Comparison of ENCODE assay signal across 23 cellular contexts in the genomic region with DNA sequence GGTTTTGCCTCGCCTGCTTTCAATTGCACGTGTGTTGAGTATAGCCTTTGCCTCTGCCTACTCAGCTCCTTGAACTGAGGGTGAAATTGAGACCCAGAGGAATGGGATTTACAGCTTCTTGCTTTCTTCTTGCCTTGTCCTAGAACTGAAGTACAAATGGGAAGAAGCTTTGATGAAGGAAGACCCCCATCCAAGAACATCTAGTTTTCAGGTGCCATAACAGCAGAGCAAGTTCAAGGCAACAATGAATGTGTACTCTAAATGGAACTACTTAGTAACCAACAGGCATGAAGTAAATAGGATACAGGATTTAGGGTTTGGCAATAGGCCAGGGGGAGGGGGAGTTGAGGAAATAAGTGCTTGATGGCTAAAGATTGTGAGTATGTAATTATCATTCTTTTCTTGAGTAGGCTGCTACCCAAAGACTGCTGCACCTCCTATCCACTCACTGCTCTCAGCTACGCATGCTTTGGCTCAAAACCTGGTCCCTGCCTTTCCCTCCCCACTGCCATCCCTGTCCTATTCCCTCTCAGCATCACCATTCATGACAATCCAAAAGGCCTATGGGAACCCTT. TPM values are rescaled to one million over a fixed set of nuclear protein-coding genes. Genes with fewer than 3 reads are reported as not detected.
DNase-seq lines count a peak whose midpoint lies in the region; ATAC-seq and TF ChIP-seq lines count a peak whose summit lies in the region.
"Had no signal": no experiment of that assay in that cellular context is flagged by ENCODE, and none has a peak within 500 bp of the region (broad histone marks: within the 10 kb centered on the region; RNA-seq: fewer than 3 reads in every experiment).

No MANE protein-coding gene starts in this region.

- H3K27me3 ChIP-seq in CD8-positive, alpha-beta T cell (ENCODE audit: insufficient read depth, low read length) = no peaks in the 10 kb centered on the region
- H3K27me3 ChIP-seq in right lobe of liver = no peaks in the 10 kb centered on the region
- H3K27me3 ChIP-seq: BLaER1, dorsolateral prefrontal cortex, MG63 had no signal

- TF ChIP-seq POLR2A in right lobe of liver (IDR thresholded peaks at IDR 0.05) = no peak

- no peak for TF ChIP-seq CTCF in CD8-positive, alpha-beta T cell (IDR thresholded peaks at IDR 0.05)
- TF ChIP-seq CTCF in right lobe of liver (IDR thresholded peaks at IDR 0.05) (no peak), RWPE1 (conservative IDR thresholded peaks at IDR 0.05; ENCODE audit: low read depth) (no peak)

- H3K36me3 Mint-ChIP-seq in CD8-positive, alpha-beta T cell = peaks cover 80% of the 10 kb centered on the region
- H3K36me3 Mint-ChIP-seq in T-helper 17 cell (ENCODE audit: low read depth) = peaks cover 5% of the 10 kb centered on the region

- H3K9me3 Mint-ChIP-seq in CD8-positive, alpha-beta T cell = no peaks in the 10 kb centered on the region
- H3K9me3 Mint-ChIP-seq: activated CD8-positive, alpha-beta T cell treated with anti-CD3 and anti-CD28 coated beads for 36 hours; activated T-helper 1 cell treated with anti-CD3 and anti-CD28 coated beads, Interleukin-12 subunit alpha, Interleukin-12 subunit beta, Interleukin-2, Interleukin-4 antibody, amounts not matched to agents 30 ng/mL and 10 ng/mL and 1 ng/mL, durations not matched to agents 14 hours and 24 hours and 36 hours; neural crest cell had no signal

- POLR2A ChIA-PET in CD8-positive, alpha-beta T cell (lab: Charles Lee) = no interaction called here
- POLR2A ChIA-PET in RWPE1 (lab: Yijun Ruan, JAX; ENCODE audit: low non-redundant PET) = no interaction called here

- no peak overlapping the region for H3K4me3 ChIP-seq in CD8-positive, alpha-beta T cell (ENCODE audit: low read depth, low read length)
- H3K4me3 ChIP-seq in right lobe of liver = peak overlapping the region; percentile 34 to 89 (median 58)
- H3K4me3 ChIP-seq: BLaER1, dorsolateral prefrontal cortex, MG63, skin epidermis had no signal

- 100% methylated on average over 2 of the region's 3 CpGs for WGBS in right lobe of liver (ENCODE audit: insufficient coverage, low coverage, low lambda C conversion rate, missing lambda C conversion rate)

- no peaks in the 10 kb centered on the region for H3K9me3 ChIP-seq in CD8-positive, alpha-beta T cell (ENCODE audit: low read length)
- H3K9me3 ChIP-seq in T-helper 17 cell (ENCODE audit: control insufficient read depth, low read length, poor library complexity, severe bottlenecking) (no peaks in the 10 kb centered on the region), right lobe of liver (no peaks in the 10 kb centered on the region)
- H3K9me3 ChIP-seq: BLaER1, MG63 had no signal

- intact Hi-C loops in CD8-positive, alpha-beta T cell (cut with DNase I, micrococcal nuclease) = no loop called here
- intact Hi-C loops in right lobe of liver (cut with DNase I) = no loop called here

- ATAC-seq in CD8-positive, alpha-beta T cell = no peak
- no peak for ATAC-seq in T-helper 17 cell
- no peak for ATAC-seq in right lobe of liver
- ATAC-seq in HG03135 (IDR thresholded peaks at IDR 0.05; ENCODE audit: unreplicated experiment) = no peak
- ATAC-seq: activated CD8-positive, alpha-beta T cell treated with anti-CD3 and anti-CD28 coated beads for 36 hours; left cardiac atrium had no signal

- no peaks in the 10 kb centered on the region for H3K4me1 ChIP-seq in CD8-positive, alpha-beta T cell (ENCODE audit: insufficient read depth, low read length)
- peaks cover 0 to 56% (median 18%) of the 10 kb centered on the region in 4 donors for H3K4me1 ChIP-seq in right lobe of liver

- no peak overlapping the region for H3K4me3 Mint-ChIP-seq in CD8-positive, alpha-beta T cell
- H3K4me3 Mint-ChIP-seq in T-helper 17 cell = peak overlapping the region; percentile 56
- H3K4me3 Mint-ChIP-seq: activated CD8-positive, alpha-beta T cell treated with anti-CD3 and anti-CD28 coated beads for 36 hours; activated T-helper 1 cell treated with anti-CD3 and anti-CD28 coated beads, Interleukin-12 subunit alpha, Interleukin-12 subunit beta, Interleukin-2, Interleukin-4 antibody, amounts not matched to agents 30 ng/mL and 10 ng/mL and 1 ng/mL, durations not matched to agents 14 hours and 24 hours and 36 hours; neural crest cell had no signal

- H3K27ac ChIP-seq in CD8-positive, alpha-beta T cell (ENCODE audit: low read depth, low read length) = no peak overlapping the region
- peak overlapping the region in 1 of 3 donors; percentile 63 for H3K27ac ChIP-seq in right lobe of liver
- no peak overlapping the region for H3K27ac ChIP-seq in RWPE1
- H3K27ac ChIP-seq: BLaER1, dorsolateral prefrontal cortex, skin epidermis had no signal

- no peaks in the 10 kb centered on the region for H3K27me3 Mint-ChIP-seq in CD8-positive, alpha-beta T cell (ENCODE audit: low read depth)
- no peaks in the 10 kb centered on the region for H3K27me3 Mint-ChIP-seq in T-helper 17 cell
- H3K27me3 Mint-ChIP-seq: activated CD8-positive, alpha-beta T cell treated with anti-CD3 and anti-CD28 coated beads for 36 hours had no signal

- CTCF ChIA-PET in CD8-positive, alpha-beta T cell (lab: Charles Lee) = interaction anchor here (1.5 kb wide), 1 partner anchor 12 kb away, joined by 5 read pairs; no protein-coding TSS in a partner anchor
- CTCF ChIA-PET in RWPE1 (lab: Yijun Ruan, JAX) = interaction anchor here (0.6 kb wide), 1 partner anchor 278 kb away, joined by 4 read pairs; no protein-coding TSS in a partner anchor

- peaks cover 76% of the 10 kb centered on the region for H3K4me1 Mint-ChIP-seq in CD8-positive, alpha-beta T cell (ENCODE audit: low read depth)
- H3K4me1 Mint-ChIP-seq in T-helper 17 cell = peaks cover 48% of the 10 kb centered on the region

- DNase-seq in NCI-H748 (lab: John Stamatoyannopoulos, UW; ENCODE audit: unreplicated experiment) = peak; percentile 9
- DNase-seq in NCI-H748 treated with DMSO at 0.1 percent for 48 hours (lab: John Stamatoyannopoulos, UW) = no peak
- DNase-seq in CD8-positive, alpha-beta T cell = no peak
- no peak for DNase-seq in T-helper 17 cell
- DNase-seq in right lobe of liver = peak in 1 of 3 donors; percentile 22
- DNase-seq in RWPE1 (ENCODE audit: low spot score) = no peak
- no peak for DNase-seq in NCI-H187 (lab: John Stamatoyannopoulos, UW)
- DNase-seq: activated CD8-positive, alpha-beta T cell treated with anti-CD3 and anti-CD28 coated beads for 36 hours; DMS153; dorsolateral prefrontal cortex; H7; left cardiac atrium; MG63; SHP77 had no signal

- H3K27ac Mint-ChIP-seq in CD8-positive, alpha-beta T cell = peak overlapping the region; percentile 64
- H3K27ac Mint-ChIP-seq in T-helper 17 cell = peak overlapping the region; percentile 75
- H3K27ac Mint-ChIP-seq: activated CD8-positive, alpha-beta T cell treated with anti-CD3 and anti-CD28 coated beads for 36 hours; activated T-helper 1 cell treated with anti-CD3 and anti-CD28 coated beads, Interleukin-12 subunit alpha, Interleukin-12 subunit beta, Interleukin-2, Interleukin-4 antibody, amounts not matched to agents 30 ng/mL and 10 ng/mL and 1 ng/mL, durations not matched to agents 14 hours and 24 hours and 36 hours had no signal

- H3K36me3 ChIP-seq in CD8-positive, alpha-beta T cell (ENCODE audit: insufficient read depth, low read length) = no peaks in the 10 kb centered on the region
- peaks cover 0 to 25% (median 0%) of the 10 kb centered on the region in 4 donors for H3K36me3 ChIP-seq in right lobe of liver
- H3K36me3 ChIP-seq: MG63 had no signal

RNA-seq across cellular contexts. Expression of gene GPX2, which starts 2.1 kb away (rescaled TPM):
- not detected for total RNA-seq in CD8-positive, alpha-beta T cell
- not detected for total RNA-seq in T-helper 17 cell
- 1,000 to 10,000 TPM in 1 of 6 experiments, 100 to 1,000 TPM in 5; 248 to 1,113 (median 341) TPM for total RNA-seq in right lobe of liver
- total RNA-seq: activated CD8-positive, alpha-beta T cell treated with anti-CD3 and anti-CD28 coated beads for 36 hours; activated T-helper 1 cell treated with anti-CD3 and anti-CD28 coated beads, Interleukin-12 subunit alpha, Interleukin-12 subunit beta, Interleukin-2, Interleukin-4 antibody, amounts not matched to agents 30 ng/mL and 10 ng/mL and 1 ng/mL, durations not matched to agents 14 hours and 24 hours and 36 hours; left cardiac atrium; mesenteric fat pad; NCI-H460; neural crest cell; subcutaneous adipose tissue; T-helper 1 cell treated with Interleukin-12 subunit alpha and Interleukin-12 subunit beta and Interleukin-4 antibody, amounts not matched to agents 30 ng/mL and 1 ng/mL, for 36 hours had no signal

RNA-seq across cellular contexts. Expression of gene CHURC1, which starts 26.2 kb away (rescaled TPM):
- 10 to 100 TPM; 43.9 to 46.7 TPM for total RNA-seq in CD8-positive, alpha-beta T cell
- 10 to 100 TPM; 69.5 to 78.3 TPM for total RNA-seq in T-helper 17 cell
- 10 to 100 TPM; 28.2 to 55.2 (median 37.1) TPM for total RNA-seq in right lobe of liver

RNA-seq across cellular contexts. Expression of gene RAB15, which starts 31.7 kb away (rescaled TPM):
- 1 to 10 TPM; 2.9 to 3.6 TPM for total RNA-seq in CD8-positive, alpha-beta T cell
- total RNA-seq in T-helper 17 cell (1 to 10 TPM; 4.8 to 5.8 TPM), right lobe of liver (10 to 100 TPM in 2 of 6 experiments, 1 to 10 TPM in 4; 6.5 to 13.8 (median 9.0) TPM)

RNA-seq across cellular contexts. Expression of gene FNTB, which starts 46.3 kb away (rescaled TPM):
- 1 to 10 TPM; 6.3 to 7.7 TPM for total RNA-seq in CD8-positive, alpha-beta T cell
- total RNA-seq in T-helper 17 cell = 10 to 100 TPM; 14.2 to 22.5 TPM
- total RNA-seq in right lobe of liver = 10 to 100 TPM in 2 of 6 experiments, 1 to 10 TPM in 4; 6.1 to 19.2 (median 9.0) TPM

Comparison
In these comparisons a context has a peak if more than half of its experiments do, and no peak if none do; other contexts are left out.
1. RNA of gene GPX2, which starts 2.1 kb away (total RNA-seq): 248 to 1,113 TPM in right lobe of liver; not detected in T-helper 17 cell and not detected in CD8-positive, alpha-beta T cell; every median in the first group is over 100 times any median in the second.